In genomic region chr2:192288290-192288689, GRCh38 we compare ENCODE assay signal across 1 cellular context.
TF ChIP-seq lines count a peak whose summit lies in the region.

No MANE protein-coding gene starts in this region.

TF ChIP-seq in HepG2, 621 proteins besides CTCF, POLR2A, EP300 and RAD21 (continued from another document):
- TF ChIP-seq RERE (CRISPR knock-in tag; IDR thresholded peaks at IDR 0.05; ENCODE audit: low read depth) = no peak
